In the genomic region with DNA sequence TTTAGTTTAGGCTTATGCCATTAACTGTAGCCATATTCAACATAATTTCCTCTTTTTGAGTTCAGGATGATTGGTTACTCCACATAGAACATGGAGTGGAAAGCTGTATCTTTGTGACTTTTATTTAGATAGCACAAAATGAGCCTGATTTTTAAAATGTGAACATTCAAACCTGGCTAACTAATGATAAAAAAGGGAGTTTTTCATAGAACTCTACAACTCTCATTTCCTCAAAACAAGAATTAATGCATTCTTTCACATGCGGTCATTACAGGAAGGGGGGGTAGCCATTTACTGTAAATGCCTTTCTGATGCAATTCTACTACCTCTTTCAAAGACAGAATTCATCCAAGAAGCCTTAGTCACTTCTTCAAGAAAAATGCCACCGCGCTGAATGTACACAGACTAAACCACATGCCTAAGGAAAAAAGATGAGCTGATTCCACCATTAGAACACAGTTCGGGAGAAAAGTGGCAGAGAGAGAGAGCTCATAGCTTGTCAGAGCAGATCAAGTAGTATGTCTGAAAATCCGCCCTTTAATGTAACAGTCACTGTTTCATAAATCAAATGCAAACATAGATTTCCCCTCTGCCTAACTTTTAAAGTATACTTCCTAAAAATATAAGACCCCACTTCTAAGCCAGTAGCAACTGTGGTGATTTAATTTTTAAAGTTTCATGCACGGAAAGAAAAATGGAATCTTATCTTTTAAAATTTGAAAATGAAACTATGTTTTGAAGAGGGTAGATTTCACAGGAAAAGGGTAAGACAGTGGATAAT, we compare ENCODE assay signal across 8 cellular contexts.
DNase-seq lines count a peak whose midpoint lies in the region; ATAC-seq and TF ChIP-seq lines count a peak whose summit lies in the region.

No MANE protein-coding gene starts in this region.

- CTCF ChIA-PET in PC-3 (lab: Charles Lee) = interaction anchor here (0.5 to 1.1 kb wide), 3 partner anchors 19 to 85 kb away, joined by 3 to 5 read pairs (median 3); no protein-coding TSS in a partner anchor

- H3K4me2 ChIP-seq in GM23338 (no peak overlapping the region), PC-3 (ENCODE audit: low read length) (peak overlapping the region; percentile 75)

- H3K4me1 ChIP-seq in CD4-positive, CD25-positive, alpha-beta regulatory T cell (ENCODE audit: control insufficient read depth, insufficient read depth, low read length, poor library complexity, severe bottlenecking) = peaks cover 72% of the 10 kb centered on the region
- H3K4me1 ChIP-seq in GM23338 (ENCODE audit: insufficient read depth) = peaks cover 7% of the 10 kb centered on the region; the same call in 1 of the 2 replicates
- peaks cover 19% of the 10 kb centered on the region for H3K4me1 ChIP-seq in PC-3 (ENCODE audit: insufficient read depth, low read length)
- H3K4me1 ChIP-seq in mucosa of descending colon (ENCODE audit: low read depth) = no peaks in the 10 kb centered on the region

- intact Hi-C loops in PC-3 (cut with micrococcal nuclease) (loop anchor here (2.0 kb wide), 1 partner anchor 48 kb away; no protein-coding TSS in a partner anchor), mucosa of descending colon (cut with DNase I, micrococcal nuclease) (no loop called here)

- peaks cover 12% of the 10 kb centered on the region for H3K36me3 Mint-ChIP-seq in CD4-positive, CD25-positive, alpha-beta regulatory T cell
- H3K36me3 Mint-ChIP-seq in GM23338 (ENCODE audit: low read depth) = peaks cover 30% of the 10 kb centered on the region

- no peaks in the 10 kb centered on the region for H3K9me3 ChIP-seq in CD4-positive, CD25-positive, alpha-beta regulatory T cell (ENCODE audit: control insufficient read depth in 2 of 2, low read length in 2 of 2)
- H3K9me3 ChIP-seq in PC-3 (ENCODE audit: low read length) (no peaks in the 10 kb centered on the region), mucosa of descending colon (no peaks in the 10 kb centered on the region)

- peak overlapping the region; percentile 51 for H3K9ac ChIP-seq in PC-3 (ENCODE audit: low read length)

- TSS peak; percentile 98 for BruUV-seq in PC-3 (replicated peaks; lab: Mats Ljungman, UMichigan)

- peak overlapping the region in 2 of 3 donors; percentile 97 to 100 for H3K27ac Mint-ChIP-seq in CD4-positive, CD25-positive, alpha-beta regulatory T cell
- peak overlapping the region; percentile 88 for H3K27ac Mint-ChIP-seq in GM23338

- TF ChIP-seq CTCF in GM23338 (conservative IDR thresholded peaks at IDR 0.05; ENCODE audit: low read depth in 2 of 2) (peak in 1 of 2 experiments; percentile 6; a peak in 1 of 4 replicates), PC-3 (conservative IDR thresholded peaks at IDR 0.05; ENCODE audit: low read depth, low read length) (peak; percentile 11; the same call in 1 of the 2 replicates), brain microvascular endothelial cell (IDR thresholded peaks at IDR 0.05; ENCODE audit: low read depth, low read length, missing control alignments) (no peak), mucosa of descending colon (IDR thresholded peaks at IDR 0.05) (no peak)

- H3K27ac ChIP-seq in CD4-positive, CD25-positive, alpha-beta regulatory T cell (ENCODE audit: insufficient read depth, low read length, poor library complexity, severe bottlenecking) = peak overlapping the region; percentile 97
- H3K27ac ChIP-seq in GM23338 (ENCODE audit: low read depth) (peak overlapping the region; percentile 9; the same call in 1 of the 2 replicates), PC-3 (ENCODE audit: low read length) (peak overlapping the region; percentile 89), brain microvascular endothelial cell (peak overlapping the region; percentile 96)

- H4K20me1 ChIP-seq in GM23338 (replicated peaks; ENCODE audit: insufficient read depth) (no peaks in the 10 kb centered on the region; the same call in 1 of the 2 replicates), PC-3 (ENCODE audit: low read length) (no peaks in the 10 kb centered on the region)

- no peaks in the 10 kb centered on the region for H3K27me3 Mint-ChIP-seq in CD4-positive, CD25-positive, alpha-beta regulatory T cell
- peaks cover 10% of the 10 kb centered on the region for H3K27me3 Mint-ChIP-seq in GM23338 (ENCODE audit: insufficient read depth, low read depth, poor library complexity)

- H3K4me3 Mint-ChIP-seq in CD4-positive, CD25-positive, alpha-beta regulatory T cell = peak overlapping the region in 3 of 4 donors; percentile 89 to 97 (median 92)
- H3K4me3 Mint-ChIP-seq in GM23338 = no peak overlapping the region

- POLR2A ChIA-PET in PC-3 (lab: Charles Lee; ENCODE audit: unreplicated experiment) = interaction anchor here (0.6 to 1.1 kb wide), 4 partner anchors 16 to 382 kb away, joined by 3 to 9 read pairs (median 4); no protein-coding TSS in a partner anchor

- H3K27me3 ChIP-seq in CD4-positive, CD25-positive, alpha-beta regulatory T cell (ENCODE audit: control insufficient read depth, insufficient read depth, low read length) = no peaks in the 10 kb centered on the region
- H3K27me3 ChIP-seq in GM23338 (ENCODE audit: insufficient read depth) (no peaks in the 10 kb centered on the region), PC-3 (ENCODE audit: low read length) (no peaks in the 10 kb centered on the region), brain microvascular endothelial cell (replicated peaks) (no peaks in the 10 kb centered on the region)

- H2AFZ ChIP-seq in GM23338 = no peak overlapping the region
- peak overlapping the region; percentile 15; the same call in 1 of the 2 replicates for H2AFZ ChIP-seq in PC-3 (ENCODE audit: low read length)

- H3K4me3 ChIP-seq in CD4-positive, CD25-positive, alpha-beta regulatory T cell (ENCODE audit: low read depth, low read length) = peak overlapping the region; percentile 98
- no peak overlapping the region for H3K4me3 ChIP-seq in GM23338
- H3K4me3 ChIP-seq in PC-3 (ENCODE audit: low read length) = peak overlapping the region; percentile 36
- H3K4me3 ChIP-seq in brain microvascular endothelial cell (ENCODE audit: low read depth, low read length) = peak overlapping the region; percentile 39
- H3K4me3 ChIP-seq in mucosa of descending colon = no peak overlapping the region

- H3F3A ChIP-seq in GM23338 (replicated peaks; ENCODE audit: low read depth) (no peaks in the 10 kb centered on the region), PC-3 (ENCODE audit: low read length, unreplicated experiment) (peaks cover 5% of the 10 kb centered on the region)

- DNase-seq in CD4-positive, CD25-positive, alpha-beta regulatory T cell = peak; percentile 45 to 81 (median 73)
- DNase-seq in GM23338 (ENCODE audit: low spot score) (no peak), PC-3 (peak; percentile 95), brain microvascular endothelial cell (peak; percentile 97), mucosa of descending colon (no peak), NCI-H2081 treated with DMSO at 0.1 percent for 48 hours (lab: John Stamatoyannopoulos, UW) (no peak), activated gamma-delta T cell (lab: John Stamatoyannopoulos, UW) (no peak)

- H3K4me1 Mint-ChIP-seq in CD4-positive, CD25-positive, alpha-beta regulatory T cell = peaks cover 34 to 80% (median 50%) of the 10 kb centered on the region in 4 donors
- peaks cover 16% of the 10 kb centered on the region for H3K4me1 Mint-ChIP-seq in GM23338

- H3K9me2 ChIP-seq in GM23338 (ENCODE audit: insufficient read depth) (no peaks in the 10 kb centered on the region), PC-3 (replicated peaks; ENCODE audit: low read length) (no peaks in the 10 kb centered on the region)

- H3K79me2 ChIP-seq in GM23338 (replicated peaks; ENCODE audit: insufficient read depth) (0 out of 2 replicates have a peak, but pooled peaks cover 5% of the 10 kb centered on the region), PC-3 (ENCODE audit: low read length) (no peaks in the 10 kb centered on the region)

- H3K9me3 Mint-ChIP-seq in CD4-positive, CD25-positive, alpha-beta regulatory T cell = no peaks in the 10 kb centered on the region
- H3K9me3 Mint-ChIP-seq in GM23338 = peaks cover 9% of the 10 kb centered on the region; the same call in 2 of the 3 replicates

- peak; percentile 35 to 38 for ATAC-seq in CD4-positive, CD25-positive, alpha-beta regulatory T cell (ENCODE audit: low read depth in 2 of 2)
- ATAC-seq in GM23338 (no peak), PC-3 (peak; percentile 91), mucosa of descending colon (peak; percentile 64), HG02973 (IDR thresholded peaks at IDR 0.05; ENCODE audit: unreplicated experiment) (no peak)

- peaks cover 24% of the 10 kb centered on the region for H3K36me3 ChIP-seq in CD4-positive, CD25-positive, alpha-beta regulatory T cell (ENCODE audit: control insufficient read depth, insufficient read depth, low read length)
- H3K36me3 ChIP-seq in GM23338 (ENCODE audit: insufficient read depth) = no peaks in the 10 kb centered on the region; the same call in 1 of the 2 replicates
- H3K36me3 ChIP-seq in PC-3 (ENCODE audit: low read depth, low read length) = peaks cover 7% of the 10 kb centered on the region; the same call in 1 of the 2 replicates
- H3K36me3 ChIP-seq in brain microvascular endothelial cell (replicated peaks) = no peaks in the 10 kb centered on the region
- no peaks in the 10 kb centered on the region for H3K36me3 ChIP-seq in mucosa of descending colon (ENCODE audit: low read depth)

- in situ Hi-C loops in brain microvascular endothelial cell (cut with HindIII; ENCODE audit: low pct_ligation_motif_present, low sequenced_read_pairs) = no loop called here

TF ChIP-seq in GM23338, 12 proteins besides CTCF, POLR2A, EP300 and RAD21 (continues in another document):
- TF ChIP-seq ZNF331 (CRISPR knock-in tag; IDR thresholded peaks at IDR 0.05; ENCODE audit: low read depth) = no peak
- no peak for TF ChIP-seq POLR2AphosphoS5 (IDR thresholded peaks at IDR 0.05; ENCODE audit: low read depth)
- TF ChIP-seq JUNB (IDR thresholded peaks at IDR 0.05; ENCODE audit: unreplicated experiment) = no peak
- no peak for TF ChIP-seq EZH2phosphoT487 (IDR thresholded peaks at IDR 0.05; ENCODE audit: unreplicated experiment)
- no peak for TF ChIP-seq ZNF114 (CRISPR knock-in tag; IDR thresholded peaks at IDR 0.05)
- TF ChIP-seq EZH2 (IDR thresholded peaks at IDR 0.05; ENCODE audit: low read depth, unreplicated experiment) = no peak
- no peak for TF ChIP-seq NANOG (IDR thresholded peaks at IDR 0.05; ENCODE audit: borderline replicate concordance)
- TF ChIP-seq STAT1 (IDR thresholded peaks at IDR 0.05; ENCODE audit: unreplicated experiment) = no peak
- TF ChIP-seq CREB1 (CRISPR knock-in tag; IDR thresholded peaks at IDR 0.05; ENCODE audit: low read depth) = no peak
- TF ChIP-seq, protein P1, sequence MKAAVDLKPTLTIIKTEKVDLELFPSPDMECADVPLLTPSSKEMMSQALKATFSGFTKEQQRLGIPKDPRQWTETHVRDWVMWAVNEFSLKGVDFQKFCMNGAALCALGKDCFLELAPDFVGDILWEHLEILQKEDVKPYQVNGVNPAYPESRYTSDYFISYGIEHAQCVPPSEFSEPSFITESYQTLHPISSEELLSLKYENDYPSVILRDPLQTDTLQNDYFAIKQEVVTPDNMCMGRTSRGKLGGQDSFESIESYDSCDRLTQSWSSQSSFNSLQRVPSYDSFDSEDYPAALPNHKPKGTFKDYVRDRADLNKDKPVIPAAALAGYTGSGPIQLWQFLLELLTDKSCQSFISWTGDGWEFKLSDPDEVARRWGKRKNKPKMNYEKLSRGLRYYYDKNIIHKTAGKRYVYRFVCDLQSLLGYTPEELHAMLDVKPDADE (IDR thresholded peaks at IDR 0.05) = no peak

Comparison
In these comparisons a context has a peak if more than half of its experiments do, and no peak if none do; other contexts are left out.
1. ATAC-seq: peak in CD4-positive, CD25-positive, alpha-beta regulatory T cell (2 of 2), PC-3 (single experiment) and mucosa of descending colon (single experiment); none in GM23338 (single experiment) and HG02973 (single experiment).
2. DNase-seq: peak in CD4-positive, CD25-positive, alpha-beta regulatory T cell (3 of 3), PC-3 (single experiment) and brain microvascular endothelial cell (single experiment); none in GM23338 (single experiment), mucosa of descending colon (0 of 3), NCI-H2081 treated with DMSO at 0.1 percent for 48 hours (single experiment) and activated gamma-delta T cell (single experiment).
3. H3K27ac ChIP-seq: peak in every context shown above with its lines; median percentile 97 in CD4-positive, CD25-positive, alpha-beta regulatory T cell; 96 in brain microvascular endothelial cell; 89 in PC-3; 9 in GM23338.
4. H3K4me3 ChIP-seq: peak in CD4-positive, CD25-positive, alpha-beta regulatory T cell (single experiment), PC-3 (single experiment) and brain microvascular endothelial cell (single experiment); none in GM23338 (single experiment) and mucosa of descending colon (single experiment).